ENCODE assay signal across 7 cellular contexts in genomic region chr1:38820860-38821259, GRCh38.
"Had no signal": no experiment of that assay in that cellular context is flagged by ENCODE, and none has a peak within 500 bp of the region (broad histone marks: within the 10 kb centered on the region; RNA-seq: fewer than 3 reads in every experiment).

No MANE protein-coding gene starts in this region.

- H3K27ac ChIP-seq: HL-60 had no signal

- H3K4me2 ChIP-seq: GM23338 had no signal

- H2AFZ ChIP-seq: GM23338 had no signal

- H3K9me3 ChIP-seq: HAP-1 had no signal

- H3K36me3 ChIP-seq: HAP-1 had no signal

- H3K4me1 ChIP-seq: HAP-1 had no signal

- H3K4me3 ChIP-seq: GM23338, HAP-1 had no signal

- ATAC-seq: GM23338, HCT116 had no signal

- DNase-seq: H7, IMR-90, KG1 had no signal
